ENCODE assay signal across 34 cellular contexts in the genomic region with DNA sequence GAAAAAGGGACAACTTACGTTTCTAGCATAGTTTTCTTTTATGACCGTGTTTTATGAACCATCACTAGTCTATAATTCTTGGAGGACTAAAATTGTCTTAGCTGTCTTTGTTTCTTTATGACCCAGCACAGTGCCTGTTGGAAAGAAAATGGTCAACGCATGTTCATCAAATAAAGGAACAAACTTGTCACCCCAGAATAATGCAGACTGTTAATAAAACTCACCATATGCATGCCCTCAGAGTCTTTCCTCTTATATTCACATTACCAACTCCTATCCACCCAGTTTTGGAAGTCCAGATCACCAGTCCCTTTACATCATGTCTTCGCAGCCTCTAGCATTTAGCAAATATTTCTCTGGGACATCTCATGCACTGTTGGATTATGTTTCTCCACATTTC. TPM values are rescaled to one million over a fixed set of nuclear protein-coding genes. Genes with fewer than 3 reads are reported as not detected.
"Had no signal": no experiment of that assay in that cellular context is flagged by ENCODE, and none has a peak within 500 bp of the region (broad histone marks: within the 10 kb centered on the region; RNA-seq: fewer than 3 reads in every experiment).

No MANE protein-coding gene starts in this region.

- FAIRE-seq: bronchial epithelial cell had no signal

- H3K27ac Mint-ChIP-seq: activated B cell treated with CpG ODN at 0.5 μM for 24 hours; activated CD4-positive, alpha-beta memory T cell treated with anti-CD3 and anti-CD28 coated beads, Interleukin-2, amount 10 ng/mL, durations not matched to agents 7 days and 5 days; activated CD4-positive, alpha-beta T cell treated with anti-CD3 and anti-CD28 coated beads for 36 hours; activated CD4-positive, alpha-beta T cell treated with anti-CD3 and anti-CD28 coated beads, Interleukin-2, amount 10 ng/mL, durations not matched to agents 7 days and 5 days; activated CD8-positive, alpha-beta memory T cell treated with anti-CD3 and anti-CD28 coated beads, Interleukin-2, amount 10 ng/mL, durations not matched to agents 7 days and 5 days; activated CD8-positive, alpha-beta T cell treated with anti-CD3 and anti-CD28 coated beads, Interleukin-2, amount 10 ng/mL, durations not matched to agents 7 days and 5 days; activated naive CD4-positive, alpha-beta T cell treated with anti-CD3 and anti-CD28 coated beads, Interleukin-2, amount 10 ng/mL, durations not matched to agents 7 days and 5 days; activated naive CD4-positive, alpha-beta T cell treated with anti-CD3 and anti-CD28 coated beads, Interleukin-2, amount 50 U/mL, for 24 hours; activated naive CD8-positive, alpha-beta T cell; activated naive CD8-positive, alpha-beta T cell treated with anti-CD3 and anti-CD28 coated beads, Interleukin-2, amount 10 ng/mL, durations not matched to agents 7 days and 5 days; activated naive CD8-positive, alpha-beta T cell treated with anti-CD3 and anti-CD28 coated beads, Interleukin-2, amount 50 U/mL, for 24 hours; activated T-cell treated with anti-CD3 and anti-CD28 coated beads, Interleukin-2, amount 50 U/mL, for 24 hours; activated T-helper 2 cell treated with anti-CD3 and anti-CD28 coated beads, Interferon-gamma antibody, Interleukin-2, Interleukin-4, amounts not matched to agents 10 μg/mL and 5 μg/mL and 100 μg/mL, durations not matched to agents 14 hours and 24 hours and 36 hours; brain; T-helper 1 cell treated with Interleukin-12 subunit alpha and Interleukin-12 subunit beta and Interleukin-4 antibody, amounts not matched to agents 30 μg/mL and 1 μg/mL, for 36 hours; T-helper 2 cell treated with Interferon-gamma antibody and Interleukin-4, amounts not matched to agents 5 μg/mL and 100 μg/mL, for 36 hours had no signal

- H3K4me1 Mint-ChIP-seq: activated B cell treated with CpG ODN at 0.5 μM for 24 hours; activated CD4-positive, alpha-beta memory T cell treated with anti-CD3 and anti-CD28 coated beads, Interleukin-2, amount 10 ng/mL, durations not matched to agents 7 days and 5 days; activated CD4-positive, alpha-beta T cell treated with anti-CD3 and anti-CD28 coated beads for 36 hours; activated CD4-positive, alpha-beta T cell treated with anti-CD3 and anti-CD28 coated beads, Interleukin-2, amount 10 ng/mL, durations not matched to agents 7 days and 5 days; activated CD8-positive, alpha-beta memory T cell treated with anti-CD3 and anti-CD28 coated beads, Interleukin-2, amount 10 ng/mL, durations not matched to agents 7 days and 5 days; activated naive CD4-positive, alpha-beta T cell treated with anti-CD3 and anti-CD28 coated beads, Interleukin-2, amount 10 ng/mL, durations not matched to agents 7 days and 5 days; activated naive CD4-positive, alpha-beta T cell treated with anti-CD3 and anti-CD28 coated beads, Interleukin-2, amount 50 U/mL, for 24 hours; activated naive CD8-positive, alpha-beta T cell treated with anti-CD3 and anti-CD28 coated beads, Interleukin-2, amount 10 ng/mL, durations not matched to agents 7 days and 5 days; activated naive CD8-positive, alpha-beta T cell treated with anti-CD3 and anti-CD28 coated beads, Interleukin-2, amount 50 U/mL, for 24 hours; brain; central memory CD8-positive, alpha-beta T cell had no signal

- H3K4me3 Mint-ChIP-seq: activated B cell treated with CpG ODN at 0.5 μM for 24 hours; activated CD4-positive, alpha-beta memory T cell treated with anti-CD3 and anti-CD28 coated beads, Interleukin-2, amount 10 ng/mL, durations not matched to agents 7 days and 5 days; activated CD4-positive, alpha-beta T cell treated with anti-CD3 and anti-CD28 coated beads for 36 hours; activated CD4-positive, alpha-beta T cell treated with anti-CD3 and anti-CD28 coated beads, Interleukin-2, amount 10 ng/mL, durations not matched to agents 7 days and 5 days; activated CD8-positive, alpha-beta memory T cell treated with anti-CD3 and anti-CD28 coated beads, Interleukin-2, amount 10 ng/mL, durations not matched to agents 7 days and 5 days; activated CD8-positive, alpha-beta T cell treated with anti-CD3 and anti-CD28 coated beads, Interleukin-2, amount 10 ng/mL, durations not matched to agents 7 days and 5 days; activated naive CD4-positive, alpha-beta T cell treated with anti-CD3 and anti-CD28 coated beads, Interleukin-2, amount 10 ng/mL, durations not matched to agents 7 days and 5 days; activated naive CD4-positive, alpha-beta T cell treated with anti-CD3 and anti-CD28 coated beads, Interleukin-2, amount 50 U/mL, for 24 hours; activated naive CD8-positive, alpha-beta T cell; activated naive CD8-positive, alpha-beta T cell treated with anti-CD3 and anti-CD28 coated beads, Interleukin-2, amount 10 ng/mL, durations not matched to agents 7 days and 5 days; activated naive CD8-positive, alpha-beta T cell treated with anti-CD3 and anti-CD28 coated beads, Interleukin-2, amount 50 U/mL, for 24 hours; activated T-cell treated with anti-CD3 and anti-CD28 coated beads, Interleukin-2, amount 50 U/mL, for 24 hours; brain; central memory CD8-positive, alpha-beta T cell; T-helper 1 cell treated with Interleukin-12 subunit alpha and Interleukin-12 subunit beta and Interleukin-4 antibody, amounts not matched to agents 30 μg/mL and 1 μg/mL, for 36 hours; T-helper 2 cell treated with Interferon-gamma antibody and Interleukin-4, amounts not matched to agents 5 μg/mL and 100 μg/mL, for 36 hours had no signal

- H3K36me3 Mint-ChIP-seq: activated CD8-positive, alpha-beta memory T cell treated with anti-CD3 and anti-CD28 coated beads, Interleukin-2, amount 10 ng/mL, durations not matched to agents 7 days and 5 days; activated naive CD4-positive, alpha-beta T cell treated with anti-CD3 and anti-CD28 coated beads, Interleukin-2, amount 10 ng/mL, durations not matched to agents 7 days and 5 days; activated naive CD4-positive, alpha-beta T cell treated with anti-CD3 and anti-CD28 coated beads, Interleukin-2, amount 50 U/mL, for 24 hours; activated naive CD8-positive, alpha-beta T cell; activated naive CD8-positive, alpha-beta T cell treated with anti-CD3 and anti-CD28 coated beads, Interleukin-2, amount 10 ng/mL, durations not matched to agents 7 days and 5 days; brain had no signal

- DNase-seq: activated B cell treated with CpG ODN at 0.5 μM for 24 hours; activated CD4-positive, alpha-beta memory T cell treated with anti-CD3 and anti-CD28 coated beads, Interleukin-2, amount 10 ng/mL, durations not matched to agents 7 days and 5 days; activated CD4-positive, alpha-beta T cell treated with anti-CD3 and anti-CD28 coated beads for 1 hour; activated CD4-positive, alpha-beta T cell treated with anti-CD3 and anti-CD28 coated beads for 36 hours; activated CD4-positive, alpha-beta T cell treated with anti-CD3 and anti-CD28 coated beads for 48 hours; activated CD4-positive, alpha-beta T cell treated with anti-CD3 and anti-CD28 coated beads, Interleukin-2, amount 10 ng/mL, durations not matched to agents 7 days and 5 days; activated CD4-positive, alpha-beta T cell treated with anti-CD3 and anti-CD28 coated beads, Interleukin-2, amount 50 U/mL, for 48 hours; activated CD8-positive, alpha-beta memory T cell treated with anti-CD3 and anti-CD28 coated beads for 24 hours; activated CD8-positive, alpha-beta memory T cell treated with anti-CD3 and anti-CD28 coated beads, Interleukin-2, amount 10 ng/mL, durations not matched to agents 7 days and 5 days; activated CD8-positive, alpha-beta memory T cell treated with anti-CD3 and anti-CD28 coated beads, Interleukin-2, amount 50 U/mL, for 48 hours; activated CD8-positive, alpha-beta T cell treated with anti-CD3 and anti-CD28 coated beads, Interleukin-2, amount 10 ng/mL, durations not matched to agents 7 days and 5 days; activated effector memory CD4-positive, alpha-beta T cell treated with Interleukin-2 at 50 U/mL for 16 hours; activated gamma-delta T cell; activated naive CD4-positive, alpha-beta T cell treated with anti-CD3 and anti-CD28 coated beads, Interleukin-2, amount 10 ng/mL, durations not matched to agents 7 days and 5 days; activated naive CD4-positive, alpha-beta T cell treated with Interleukin-2 at 50 U/mL for 16 hours; activated naive CD8-positive, alpha-beta T cell treated with anti-CD3 and anti-CD28 coated beads, Interleukin-2, amount 10 ng/mL, durations not matched to agents 7 days and 5 days; activated naive CD8-positive, alpha-beta T cell treated with anti-CD3 and anti-CD28 coated beads, Interleukin-2, amount 50 U/mL, for 24 hours; activated T-cell treated with anti-CD3 and anti-CD28 coated beads, Interleukin-2, amount 50 U/mL, for 24 hours; activated T-cell treated with anti-CD3 and anti-CD28 coated beads, Interleukin-2, amount 50 U/mL, for 48 hours; amygdala; anterior cingulate cortex; caudate nucleus; cerebellar nuclear complex; T-helper 1 cell; T-helper 2 cell; T-helper 9 cell had no signal

- H3K27me3 Mint-ChIP-seq: activated B cell treated with CpG ODN at 0.5 μM for 24 hours; activated CD4-positive, alpha-beta memory T cell treated with anti-CD3 and anti-CD28 coated beads, Interleukin-2, amount 10 ng/mL, durations not matched to agents 7 days and 5 days; activated CD4-positive, alpha-beta T cell treated with anti-CD3 and anti-CD28 coated beads for 36 hours; activated CD4-positive, alpha-beta T cell treated with anti-CD3 and anti-CD28 coated beads, Interleukin-2, amount 10 ng/mL, durations not matched to agents 7 days and 5 days; activated CD8-positive, alpha-beta memory T cell treated with anti-CD3 and anti-CD28 coated beads, Interleukin-2, amount 10 ng/mL, durations not matched to agents 7 days and 5 days; activated naive CD4-positive, alpha-beta T cell treated with anti-CD3 and anti-CD28 coated beads, Interleukin-2, amount 10 ng/mL, durations not matched to agents 7 days and 5 days; activated naive CD4-positive, alpha-beta T cell treated with anti-CD3 and anti-CD28 coated beads, Interleukin-2, amount 50 U/mL, for 24 hours; activated naive CD8-positive, alpha-beta T cell; activated naive CD8-positive, alpha-beta T cell treated with anti-CD3 and anti-CD28 coated beads, Interleukin-2, amount 10 ng/mL, durations not matched to agents 7 days and 5 days; activated naive CD8-positive, alpha-beta T cell treated with anti-CD3 and anti-CD28 coated beads, Interleukin-2, amount 50 U/mL, for 24 hours; activated T-cell treated with anti-CD3 and anti-CD28 coated beads, Interleukin-2, amount 50 U/mL, for 24 hours; brain; central memory CD8-positive, alpha-beta T cell had no signal

- ATAC-seq: activated CD4-positive, alpha-beta T cell treated with anti-CD3 and anti-CD28 coated beads for 36 hours; activated CD8-positive, alpha-beta memory T cell treated with anti-CD3 and anti-CD28 coated beads, Interleukin-2, amount 10 ng/mL, durations not matched to agents 7 days and 5 days; activated CD8-positive, alpha-beta T cell treated with anti-CD3 and anti-CD28 coated beads, Interleukin-2, amount 10 ng/mL, durations not matched to agents 7 days and 5 days; activated naive CD8-positive, alpha-beta T cell treated with anti-CD3 and anti-CD28 coated beads, Interleukin-2, amount 50 U/mL, for 24 hours had no signal

- H3K9me3 Mint-ChIP-seq: activated CD4-positive, alpha-beta memory T cell treated with anti-CD3 and anti-CD28 coated beads, Interleukin-2, amount 10 ng/mL, durations not matched to agents 7 days and 5 days; activated CD4-positive, alpha-beta T cell treated with anti-CD3 and anti-CD28 coated beads, Interleukin-2, amount 10 ng/mL, durations not matched to agents 7 days and 5 days; activated naive CD4-positive, alpha-beta T cell treated with anti-CD3 and anti-CD28 coated beads, Interleukin-2, amount 50 U/mL, for 24 hours; activated naive CD8-positive, alpha-beta T cell treated with anti-CD3 and anti-CD28 coated beads, Interleukin-2, amount 50 U/mL, for 24 hours; activated T-helper 2 cell treated with anti-CD3 and anti-CD28 coated beads, Interferon-gamma antibody, Interleukin-2, Interleukin-4, amounts not matched to agents 10 μg/mL and 5 μg/mL and 100 μg/mL, durations not matched to agents 14 hours and 24 hours and 36 hours; T-helper 1 cell treated with Interleukin-12 subunit alpha and Interleukin-12 subunit beta and Interleukin-4 antibody, amounts not matched to agents 30 μg/mL and 1 μg/mL, for 36 hours had no signal

RNA-seq across cellular contexts. Expression of a gene that starts 57.5 kb away (rescaled TPM):
- total RNA-seq: activated B cell treated with CpG ODN at 0.5 μM for 24 hours; activated CD4-positive, alpha-beta memory T cell treated with anti-CD3 and anti-CD28 coated beads, Interleukin-2, amount 10 ng/mL, durations not matched to agents 7 days and 5 days; activated CD4-positive, alpha-beta T cell treated with anti-CD3 and anti-CD28 coated beads for 36 hours; activated CD4-positive, alpha-beta T cell treated with anti-CD3 and anti-CD28 coated beads, Interleukin-2, amount 10 ng/mL, durations not matched to agents 7 days and 5 days; activated CD8-positive, alpha-beta memory T cell treated with anti-CD3 and anti-CD28 coated beads, Interleukin-2, amount 10 ng/mL, durations not matched to agents 7 days and 5 days; activated CD8-positive, alpha-beta T cell treated with anti-CD3 and anti-CD28 coated beads, Interleukin-2, amount 10 ng/mL, durations not matched to agents 7 days and 5 days; activated naive CD8-positive, alpha-beta T cell treated with anti-CD3 and anti-CD28 coated beads, Interleukin-2, amount 10 ng/mL, durations not matched to agents 7 days and 5 days; activated T-helper 2 cell treated with anti-CD3 and anti-CD28 coated beads, Interferon-gamma antibody, Interleukin-2, Interleukin-4, amounts not matched to agents 10 μg/mL and 5 μg/mL and 100 μg/mL, durations not matched to agents 14 hours and 24 hours and 36 hours had no signal
